In genomic region chr20:24317224-24317623, GRCh38 we compare ENCODE assay signal across 18 cellular contexts.
DNase-seq lines count a peak whose midpoint lies in the region; ATAC-seq and TF ChIP-seq lines count a peak whose summit lies in the region.
"Had no signal": no experiment of that assay in that cellular context is flagged by ENCODE, and none has a peak within 500 bp of the region (broad histone marks: within the 10 kb centered on the region; RNA-seq: fewer than 3 reads in every experiment).

No MANE protein-coding gene starts in this region.

- POLR2A ChIA-PET in activated naive CD8-positive, alpha-beta T cell treated with anti-CD3 and anti-CD28 coated beads, Interleukin-2, amount 10 ng/mL, durations not matched to agents 7 days and 5 days (lab: Charles Lee) = interaction anchor here (1.2 kb wide), 1 partner anchor 15 kb away, joined by 3 read pairs; no protein-coding TSS in a partner anchor
- POLR2A ChIA-PET in CD8-positive, alpha-beta memory T cell (lab: Charles Lee) = no interaction called here

- intact Hi-C loops in mucosa of descending colon (cut with DNase I, micrococcal nuclease) = no loop called here

- peaks cover 14% of the 10 kb centered on the region for H3K27me3 Mint-ChIP-seq in activated naive CD8-positive, alpha-beta T cell treated with anti-CD3 and anti-CD28 coated beads, Interleukin-2, amount 10 ng/mL, durations not matched to agents 7 days and 5 days
- H3K27me3 Mint-ChIP-seq in activated naive CD8-positive, alpha-beta T cell treated with anti-CD3 and anti-CD28 coated beads for 36 hours = no peaks in the 10 kb centered on the region
- peaks cover 1 to 16% of the 10 kb centered on the region in 2 donors for H3K27me3 Mint-ChIP-seq in CD8-positive, alpha-beta memory T cell

- CTCF ChIA-PET in CD8-positive, alpha-beta memory T cell (lab: Charles Lee) = interaction anchor here (1.7 kb wide), 1 partner anchor 22 kb away, joined by 3 read pairs; no protein-coding TSS in a partner anchor

- no peak overlapping the region for H3K4me3 Mint-ChIP-seq in activated naive CD8-positive, alpha-beta T cell treated with anti-CD3 and anti-CD28 coated beads, Interleukin-2, amount 10 ng/mL, durations not matched to agents 7 days and 5 days
- no peak overlapping the region for H3K4me3 Mint-ChIP-seq in activated naive CD8-positive, alpha-beta T cell treated with anti-CD3 and anti-CD28 coated beads for 36 hours
- H3K4me3 Mint-ChIP-seq in CD8-positive, alpha-beta memory T cell = no peak overlapping the region
- H3K4me3 Mint-ChIP-seq: GM23338 had no signal

- ATAC-seq in activated naive CD8-positive, alpha-beta T cell treated with anti-CD3 and anti-CD28 coated beads, Interleukin-2, amount 10 ng/mL, durations not matched to agents 7 days and 5 days (ENCODE audit: low read depth) = no peak
- peak; percentile 38 for ATAC-seq in mucosa of descending colon
- ATAC-seq: GM23338, HCT116, Panc1 had no signal

- H3K4me1 ChIP-seq in mucosa of descending colon (ENCODE audit: low read depth) = no peaks in the 10 kb centered on the region
- peaks cover 17% of the 10 kb centered on the region for H3K4me1 ChIP-seq in CD8-positive, alpha-beta memory T cell (ENCODE audit: insufficient read depth, low read length)
- H3K4me1 ChIP-seq: Caco-2, SJSA1 had no signal

- peaks cover 20% of the 10 kb centered on the region for H3K4me1 Mint-ChIP-seq in activated naive CD8-positive, alpha-beta T cell treated with anti-CD3 and anti-CD28 coated beads, Interleukin-2, amount 10 ng/mL, durations not matched to agents 7 days and 5 days
- H3K4me1 Mint-ChIP-seq in activated naive CD8-positive, alpha-beta T cell treated with anti-CD3 and anti-CD28 coated beads for 36 hours = peaks cover 13% of the 10 kb centered on the region
- H3K4me1 Mint-ChIP-seq in CD8-positive, alpha-beta memory T cell = peaks cover 0 to 3% (median 0%) of the 10 kb centered on the region in 3 donors
- H3K4me1 Mint-ChIP-seq: GM23338 had no signal

- no peak overlapping the region for H3K4me3 ChIP-seq in mucosa of descending colon
- H3K4me3 ChIP-seq in CD8-positive, alpha-beta memory T cell (ENCODE audit: low read length) = no peak overlapping the region
- H3K4me3 ChIP-seq: GM23338, SJSA1 had no signal

- no peaks in the 10 kb centered on the region for H3K36me3 Mint-ChIP-seq in activated naive CD8-positive, alpha-beta T cell treated with anti-CD3 and anti-CD28 coated beads, Interleukin-2, amount 10 ng/mL, durations not matched to agents 7 days and 5 days
- no peaks in the 10 kb centered on the region for H3K36me3 Mint-ChIP-seq in activated naive CD8-positive, alpha-beta T cell treated with anti-CD3 and anti-CD28 coated beads for 36 hours
- no peaks in the 10 kb centered on the region for H3K36me3 Mint-ChIP-seq in CD8-positive, alpha-beta memory T cell

- no peaks in the 10 kb centered on the region for H3K9me3 Mint-ChIP-seq in activated naive CD8-positive, alpha-beta T cell treated with anti-CD3 and anti-CD28 coated beads, Interleukin-2, amount 10 ng/mL, durations not matched to agents 7 days and 5 days
- no peaks in the 10 kb centered on the region for H3K9me3 Mint-ChIP-seq in activated naive CD8-positive, alpha-beta T cell treated with anti-CD3 and anti-CD28 coated beads for 36 hours
- H3K9me3 Mint-ChIP-seq in CD8-positive, alpha-beta memory T cell = no peaks in the 10 kb centered on the region
- H3K9me3 Mint-ChIP-seq: GM23338 had no signal

- no peaks in the 10 kb centered on the region for H3K27me3 ChIP-seq in CD8-positive, alpha-beta memory T cell (ENCODE audit: insufficient read depth, low read length, poor library complexity, severe bottlenecking)
- H3K27me3 ChIP-seq: SJSA1 had no signal

- no peak overlapping the region for H3K27ac ChIP-seq in CD8-positive, alpha-beta memory T cell (ENCODE audit: low read depth, low read length)
- H3K27ac ChIP-seq: C4-2B, SJSA1 had no signal

- peak overlapping the region; percentile 62 for H3K27ac Mint-ChIP-seq in activated naive CD8-positive, alpha-beta T cell treated with anti-CD3 and anti-CD28 coated beads, Interleukin-2, amount 10 ng/mL, durations not matched to agents 7 days and 5 days
- H3K27ac Mint-ChIP-seq in activated naive CD8-positive, alpha-beta T cell treated with anti-CD3 and anti-CD28 coated beads for 36 hours = no peak overlapping the region
- H3K27ac Mint-ChIP-seq in CD8-positive, alpha-beta memory T cell = no peak overlapping the region
- H3K27ac Mint-ChIP-seq: GM23338 had no signal

- no peaks in the 10 kb centered on the region for H3K9me3 ChIP-seq in mucosa of descending colon
- H3K9me3 ChIP-seq in CD8-positive, alpha-beta memory T cell (ENCODE audit: low read length) = no peaks in the 10 kb centered on the region
- H3K9me3 ChIP-seq: Caco-2, SJSA1 had no signal

- no peak for TF ChIP-seq CTCF in mucosa of descending colon (IDR thresholded peaks at IDR 0.05)

- H3K36me3 ChIP-seq in mucosa of descending colon (ENCODE audit: low read depth) = no peaks in the 10 kb centered on the region
- H3K36me3 ChIP-seq in CD8-positive, alpha-beta memory T cell (ENCODE audit: insufficient read depth, low read length) = no peaks in the 10 kb centered on the region
- H3K36me3 ChIP-seq: SJSA1 had no signal

- DNase-seq in activated naive CD8-positive, alpha-beta T cell treated with anti-CD3 and anti-CD28 coated beads, Interleukin-2, amount 10 ng/mL, durations not matched to agents 7 days and 5 days = no peak
- no peak for DNase-seq in activated naive CD8-positive, alpha-beta T cell treated with anti-CD3 and anti-CD28 coated beads for 36 hours
- DNase-seq in MV-4-11 (lab: John Stamatoyannopoulos, UW) (peak; percentile 9), mucosa of descending colon (peak in 1 of 3 donors; percentile 27), nucleus accumbens (lab: John Stamatoyannopoulos, UW) (no peak), EL (no peak)
- no peak for DNase-seq in CD8-positive, alpha-beta memory T cell
- DNase-seq: Caco-2, DMS153, GF-D8, NCI-H1105, NCI-H2081, NCI-H748 treated with DMSO at 0.1 percent for 48 hours had no signal
